8 cellular contexts compared by ENCODE assay signal in the genomic region with DNA sequence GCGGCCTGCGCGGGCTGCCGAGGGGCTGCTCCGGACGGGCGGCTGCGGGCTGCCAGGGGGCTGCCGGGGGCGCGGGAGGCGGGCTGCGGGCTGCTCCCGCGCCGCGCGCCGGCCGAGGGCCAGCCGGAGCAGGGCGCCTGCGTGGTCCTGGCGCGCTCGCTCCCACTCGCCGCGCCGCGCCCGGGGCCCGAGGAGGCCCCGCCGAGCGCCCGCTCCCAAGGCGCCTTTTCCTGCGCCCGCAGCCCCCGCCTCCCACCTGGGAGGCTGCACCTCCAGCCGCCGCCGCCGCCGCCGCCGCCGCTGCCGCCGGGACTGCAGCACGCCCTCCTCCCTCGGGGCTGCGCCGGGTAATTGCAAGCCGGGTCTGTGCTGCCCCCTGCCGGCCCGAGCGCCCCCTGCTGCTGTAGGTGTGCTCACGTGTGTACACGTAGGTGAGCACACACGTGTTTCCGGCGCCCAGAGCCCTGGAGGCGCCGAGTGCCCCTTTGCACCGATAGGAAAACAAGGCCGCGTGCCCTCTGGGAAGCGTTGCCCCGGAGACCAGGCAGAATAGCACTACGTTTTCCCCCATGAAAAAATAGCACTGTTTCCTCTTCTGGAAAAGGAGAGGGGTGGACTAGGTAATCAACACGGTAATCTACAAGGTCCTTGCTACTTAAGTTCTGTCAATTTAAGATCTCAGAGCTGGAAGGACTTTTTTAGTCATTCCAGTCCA. TPM values are rescaled to one million over a fixed set of nuclear protein-coding genes. Genes with fewer than 3 reads are reported as not detected.
A peak's percentile ranks its signal among the peaks of the same experiment; 100 is the strongest.
DNase-seq lines count a peak whose midpoint lies in the region; ATAC-seq and TF ChIP-seq lines count a peak whose summit lies in the region.

Gene EPB41L4B (minus strand): TSS at position 326 of the 715 bp plus-strand sequence. CDS start 613 bp downstream, outside the sequence.

- H3K27me3 ChIP-seq in AG04450 (ENCODE audit: control insufficient read depth, insufficient read depth, low read length) (peaks cover 49% of the 10 kb centered on the region), kidney epithelial cell (ENCODE audit: control insufficient read depth, insufficient read depth, low read length) (peaks cover 8% of the 10 kb centered on the region)

- ATAC-seq in GM18870 (IDR thresholded peaks at IDR 0.05; ENCODE audit: unreplicated experiment) (peak; percentile 82), HG03135 (IDR thresholded peaks at IDR 0.05; ENCODE audit: unreplicated experiment) (peak; percentile 98)

- POLR2A ChIA-PET in AG04450 (lab: Yijun Ruan, JAX) = no interaction called here

- CTCF ChIA-PET in AG04450 (lab: Charles Lee) = interaction anchor here (0.9 to 1.6 kb wide), 8 partner anchors 10 to 202 kb away, joined by 3 to 11 read pairs (median 3); no protein-coding TSS in a partner anchor

- peak within 1 kb of the TSS; percentile 54 for H3K4me3 ChIP-seq in AG04450 (ENCODE audit: low read depth, low read length)
- peak within 1 kb of the TSS; percentile 49 for H3K4me3 ChIP-seq in kidney epithelial cell (ENCODE audit: low read depth, low read length)

- H3K36me3 ChIP-seq in kidney epithelial cell (ENCODE audit: control insufficient read depth, insufficient read depth, low read length) = no peaks in the 10 kb centered on the region

- peaks cover 4% of the 10 kb centered on the region; the same call in 1 of the 2 replicates for H3K9me3 ChIP-seq in AG04450 (ENCODE audit: control insufficient read depth, insufficient read depth, low read length)

- peak; percentile 84 for TF ChIP-seq CTCF in AG04450 (IDR thresholded peaks at IDR 0.05; ENCODE audit: low read depth, low read length)
- peak; percentile 85 for TF ChIP-seq CTCF in kidney epithelial cell (IDR thresholded peaks at IDR 0.05; ENCODE audit: insufficient read depth, low read length, poor library complexity, severe bottlenecking)

- no peak within 1 kb of the TSS for H3K27ac ChIP-seq in AG04450 (ENCODE audit: low read depth, low read length)

- no peak for DNase-seq in AG04450 (ENCODE audit: low read depth, low spot score)
- peak; percentile 87 for DNase-seq in NCI-H2196 treated with DMSO at 0.1 percent for 48 hours (lab: John Stamatoyannopoulos, UW; ENCODE audit: unreplicated experiment)
- peak; percentile 91 for DNase-seq in activated CD4-positive, CD25-positive, alpha-beta regulatory T cell treated with anti-CD3 and anti-CD28 coated beads, Interleukin-2, amount 50 U/mL, for 72 hours
- peak; percentile 84 for DNase-seq in cerebellar cortex (ENCODE audit: low spot score)
- DNase-seq in kidney epithelial cell (ENCODE audit: low read depth) = no peak
- DNase-seq in stimulated activated CD4-positive, alpha-beta T cell treated with anti-CD3 and anti-CD28 coated beads, Interleukin-15, amount 100 ng/mL, for 48 hours (ENCODE audit: low read depth in 2 of 2) = peak; percentile 87 to 89

RNA-seq across cellular contexts. Expression of gene EPB41L4B, which starts in this region (rescaled TPM):
- 1.0 and 1.5 TPM in 2 replicates for polyA plus RNA-seq in AG04450 (2011; rRNA removed)
- polyA minus RNA-seq in AG04450 (2011; rRNA and poly(A)+ RNA removed) = 0.92 and 1.2 TPM in 2 replicates
- total RNA-seq in kidney epithelial cell = 9.6 and 11.0 TPM in 2 replicates

Comparison
In these comparisons a context has a peak if more than half of its experiments do, and no peak if none do; other contexts are left out.
1. DNase-seq: peak in NCI-H2196 treated with DMSO at 0.1 percent for 48 hours (single experiment), activated CD4-positive, CD25-positive, alpha-beta regulatory T cell treated with anti-CD3 and anti-CD28 coated beads, Interleukin-2, amount 50 U/mL, for 72 hours (single experiment), cerebellar cortex (single experiment) and stimulated activated CD4-positive, alpha-beta T cell treated with anti-CD3 and anti-CD28 coated beads, Interleukin-15, amount 100 ng/mL, for 48 hours (2 of 2); none in AG04450 (single experiment) and kidney epithelial cell (single experiment).